Comparison of ENCODE assay signal across 8 cellular contexts in the genomic region with DNA sequence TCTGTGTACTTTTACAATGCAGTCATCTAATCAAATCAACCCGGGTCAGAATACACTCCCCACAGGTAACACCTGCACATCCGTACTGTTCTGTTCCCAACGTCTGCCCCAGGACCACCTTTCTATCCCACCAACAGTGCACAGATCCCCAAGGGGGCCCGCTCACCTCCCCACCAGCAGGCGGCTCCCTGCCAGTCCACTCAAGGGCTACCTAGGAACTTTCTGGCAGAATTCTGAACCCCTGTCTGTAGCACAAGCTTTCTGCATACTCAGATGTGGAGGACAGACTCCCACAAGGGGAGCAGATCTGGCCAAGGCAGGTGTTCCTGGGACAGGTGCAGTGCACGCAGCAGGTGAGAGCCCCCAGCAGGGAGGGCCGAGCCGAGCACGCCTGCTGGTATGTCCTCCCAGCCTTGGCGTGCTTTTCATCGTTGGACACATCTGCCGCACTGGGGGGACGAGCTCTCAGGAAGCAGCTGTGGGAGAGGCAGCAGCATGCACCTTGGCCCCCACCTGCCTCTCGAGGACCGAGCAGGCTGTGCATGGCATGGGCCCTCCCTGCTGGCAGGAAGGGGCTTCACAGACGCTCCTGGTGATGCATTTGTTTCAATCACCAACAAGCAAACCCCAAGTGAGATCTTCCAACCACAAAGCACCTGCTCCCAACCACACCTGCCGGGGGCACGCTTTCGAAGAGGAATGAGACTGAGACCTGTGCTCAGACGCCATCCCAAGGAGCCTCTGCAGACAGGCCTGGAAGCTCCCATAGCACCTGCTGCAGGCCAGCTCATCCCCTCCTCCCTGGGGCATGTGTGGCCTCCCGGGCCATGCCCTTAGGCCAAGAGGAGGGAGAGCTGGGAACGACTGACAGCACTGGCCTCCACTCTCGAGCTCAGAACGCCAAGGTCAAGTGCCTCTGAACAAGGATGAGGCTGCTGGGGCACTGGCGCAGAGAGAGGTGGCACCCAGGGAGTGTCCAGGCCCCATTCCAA. TPM values are rescaled to one million over a fixed set of nuclear protein-coding genes. Genes with fewer than 3 reads are reported as not detected.
DNase-seq lines count a peak whose midpoint lies in the region; ATAC-seq lines count a peak whose summit lies in the region.

No MANE protein-coding gene starts in this region.

- peaks cover 2% of the 10 kb centered on the region for H3K9me3 Mint-ChIP-seq in activated naive CD4-positive, alpha-beta T cell treated with anti-CD3 and anti-CD28 coated beads, Interleukin-2, amount 10 ng/mL, durations not matched to agents 7 days and 5 days

- intact Hi-C loops in left colon (cut with DNase I, micrococcal nuclease) = no loop called here

- H3K27ac Mint-ChIP-seq in activated naive CD4-positive, alpha-beta T cell treated with anti-CD3 and anti-CD28 coated beads, Interleukin-2, amount 10 ng/mL, durations not matched to agents 7 days and 5 days = no peak overlapping the region

- CTCF ChIA-PET in activated naive CD4-positive, alpha-beta T cell treated with anti-CD3 and anti-CD28 coated beads, Interleukin-2, amount 10 ng/mL, durations not matched to agents 7 days and 5 days (lab: Charles Lee) = interaction anchor here (1.6 kb wide), 1 partner anchor 70 kb away, joined by 7 read pairs; no protein-coding TSS in a partner anchor

- peaks cover 4% of the 10 kb centered on the region for H3K36me3 Mint-ChIP-seq in activated naive CD4-positive, alpha-beta T cell treated with anti-CD3 and anti-CD28 coated beads, Interleukin-2, amount 10 ng/mL, durations not matched to agents 7 days and 5 days

- ATAC-seq in HG02943 (IDR thresholded peaks at IDR 0.05; ENCODE audit: low read depth, unreplicated experiment) (peak; percentile 77), left colon (peak; percentile 49)

- H3K4me3 Mint-ChIP-seq in activated naive CD4-positive, alpha-beta T cell treated with anti-CD3 and anti-CD28 coated beads, Interleukin-2, amount 10 ng/mL, durations not matched to agents 7 days and 5 days = peak overlapping the region; percentile 0

- H3K4me1 Mint-ChIP-seq in activated naive CD4-positive, alpha-beta T cell treated with anti-CD3 and anti-CD28 coated beads, Interleukin-2, amount 10 ng/mL, durations not matched to agents 7 days and 5 days = peaks cover 48% of the 10 kb centered on the region

- DNase-seq in activated naive CD4-positive, alpha-beta T cell treated with anti-CD3 and anti-CD28 coated beads, Interleukin-2, amount 10 ng/mL, durations not matched to agents 7 days and 5 days = peak; percentile 57
- DNase-seq in activated naive CD4-positive, alpha-beta T cell (lab: John Stamatoyannopoulos, UW) = no peak
- DNase-seq in NCI-H345 (lab: John Stamatoyannopoulos, UW) = peak; percentile 91
- peak; percentile 44 to 70 for DNase-seq in left colon
- no peak for DNase-seq in activated CD4-positive, CD25-positive, alpha-beta regulatory T cell (lab: John Stamatoyannopoulos, UW)
- no peak for DNase-seq in medulla oblongata (ENCODE audit: extremely low spot score)
- no peak for DNase-seq in NCI-H2227 (lab: John Stamatoyannopoulos, UW; ENCODE audit: unreplicated experiment)

- H3K27me3 Mint-ChIP-seq in activated naive CD4-positive, alpha-beta T cell treated with anti-CD3 and anti-CD28 coated beads, Interleukin-2, amount 10 ng/mL, durations not matched to agents 7 days and 5 days = peaks cover 39% of the 10 kb centered on the region

RNA-seq across cellular contexts. Expression of a gene that starts 35.9 kb away (rescaled TPM):
- total RNA-seq in left colon = 10 to 100 TPM; 37.1 to 53.5 TPM

Comparison
In these comparisons a context has a peak if more than half of its experiments do, and no peak if none do; other contexts are left out.
1. DNase-seq: peak in activated naive CD4-positive, alpha-beta T cell treated with anti-CD3 and anti-CD28 coated beads, Interleukin-2, amount 10 ng/mL, durations not matched to agents 7 days and 5 days (single experiment), NCI-H345 (single experiment) and left colon (2 of 2); none in activated naive CD4-positive, alpha-beta T cell (0 of 4), activated CD4-positive, CD25-positive, alpha-beta regulatory T cell (0 of 4), medulla oblongata (single experiment) and NCI-H2227 (single experiment).